14 cellular contexts compared by ENCODE assay signal in genomic region chr7:18499407-18500197, GRCh38. TPM values are rescaled to one million over a fixed set of nuclear protein-coding genes. Genes with fewer than 3 reads are reported as not detected.
DNase-seq lines count a peak whose midpoint lies in the region; ATAC-seq, FAIRE-seq and TF ChIP-seq lines count a peak whose summit lies in the region.
"Had no signal": no experiment of that assay in that cellular context is flagged by ENCODE, and none has a peak within 500 bp of the region (broad histone marks: within the 10 kb centered on the region; RNA-seq: fewer than 3 reads in every experiment).

No MANE protein-coding gene starts in this region.

- no peak overlapping the region for H3K27ac ChIP-seq in A673 (ENCODE audit: low read depth, low read length, poor library complexity, severe bottlenecking)
- peak overlapping the region; percentile 57; the same call in 1 of the 2 replicates for H3K27ac ChIP-seq in Panc1 (ENCODE audit: low read length)
- H3K27ac ChIP-seq in left ventricle myocardium inferior (replicated peaks) = peak overlapping the region; percentile 93
- H3K27ac ChIP-seq in CD4-positive, alpha-beta memory T cell (ENCODE audit: low read depth, low read length) = no peak overlapping the region
- H3K27ac ChIP-seq: HL-60, transverse colon had no signal

- H3K4me1 ChIP-seq in A673 (ENCODE audit: insufficient read depth, low read length, poor library complexity, severe bottlenecking) = peaks cover 23% of the 10 kb centered on the region
- H3K4me1 ChIP-seq in Panc1 (ENCODE audit: control insufficient read depth, insufficient read depth, low read length) = peaks cover 29% of the 10 kb centered on the region
- H3K4me1 ChIP-seq in left ventricle myocardium inferior = peaks cover 73% of the 10 kb centered on the region
- no peaks in the 10 kb centered on the region for H3K4me1 ChIP-seq in CD4-positive, alpha-beta memory T cell (ENCODE audit: insufficient read depth, low read length)

- H3K4me1 Mint-ChIP-seq in CD4-positive, alpha-beta memory T cell = peaks cover 4 to 6% (median 5%) of the 10 kb centered on the region in 4 donors

- no peaks in the 10 kb centered on the region for H3K36me3 Mint-ChIP-seq in CD4-positive, alpha-beta memory T cell
- H3K36me3 Mint-ChIP-seq: activated CD4-positive, alpha-beta memory T cell treated with anti-CD3 and anti-CD28 coated beads for 36 hours had no signal

- no peak overlapping the region for H3K27ac Mint-ChIP-seq in CD4-positive, alpha-beta memory T cell
- H3K27ac Mint-ChIP-seq: activated CD4-positive, alpha-beta memory T cell treated with anti-CD3 and anti-CD28 coated beads for 36 hours; activated naive CD4-positive, alpha-beta T cell treated with anti-CD3 and anti-CD28 coated beads for 36 hours had no signal

- no peaks in the 10 kb centered on the region for H3K27me3 Mint-ChIP-seq in CD4-positive, alpha-beta memory T cell

- in situ Hi-C loops in Panc1 (cut with HindIII; ENCODE audit: low pct_unique_long_range_greater_than_20kb, low sequenced_read_pairs) = no loop called here

- no peaks in the 10 kb centered on the region for H3K27me3 ChIP-seq in A673 (replicated peaks; ENCODE audit: insufficient read depth, low read depth, low read length, poor library complexity)
- H3K27me3 ChIP-seq in Panc1 (ENCODE audit: control insufficient read depth, insufficient read depth, low read length) = no peaks in the 10 kb centered on the region
- no peaks in the 10 kb centered on the region for H3K27me3 ChIP-seq in left ventricle myocardium inferior (ENCODE audit: low read depth)
- H3K27me3 ChIP-seq in CD4-positive, alpha-beta memory T cell (ENCODE audit: insufficient read depth, low read length) = no peaks in the 10 kb centered on the region
- H3K27me3 ChIP-seq: transverse colon had no signal

- POLR2A ChIA-PET in A673 (lab: Charles Lee; ENCODE audit: low non-redundant PET) (no interaction called here), Panc1 (lab: Charles Lee) (interaction anchor here (1.4 kb wide), 1 partner anchor 10 kb away, joined by 3 read pairs; no protein-coding TSS in a partner anchor)
- POLR2A ChIA-PET in CD4-positive, alpha-beta memory T cell (lab: Charles Lee; ENCODE audit: partially characterized antibody) = no interaction called here

- peak; percentile 85 for FAIRE-seq in GM12891 (lab: Jason Lieb, UNC)

- H3K4me3 ChIP-seq in A673 (ENCODE audit: low read depth, low read length, poor library complexity, severe bottlenecking) (peak overlapping the region; percentile 3), Panc1 (ENCODE audit: low read depth in 2 of 2, low read length in 2 of 2) (no peak overlapping the region), left ventricle myocardium inferior (no peak overlapping the region)
- H3K4me3 ChIP-seq in CD4-positive, alpha-beta memory T cell (ENCODE audit: low read length in 2 of 2) = no peak overlapping the region
- H3K4me3 ChIP-seq: transverse colon had no signal

- ATAC-seq in Panc1 = no peak

- BruUV-seq in A673 (replicated peaks; lab: Mats Ljungman, UMichigan) (no TSS peak), Panc1 (replicated peaks; lab: Mats Ljungman, UMichigan) (no TSS peak)

- TF ChIP-seq CTCF in A673 (conservative IDR thresholded peaks at IDR 0.05; ENCODE audit: low read depth, low read length) (no peak), Panc1 (IDR thresholded peaks at IDR 0.05) (no peak), left ventricle myocardium inferior (IDR thresholded peaks at IDR 0.05; ENCODE audit: borderline replicate concordance) (no peak)

- H3K9me3 ChIP-seq in A673 (ENCODE audit: low read depth, low read length, poor library complexity, severe bottlenecking) (no peaks in the 10 kb centered on the region), Panc1 (ENCODE audit: control insufficient read depth, insufficient read depth, low read depth, low read length) (no peaks in the 10 kb centered on the region), left ventricle myocardium inferior (replicated peaks) (no peaks in the 10 kb centered on the region)
- H3K9me3 ChIP-seq in CD4-positive, alpha-beta memory T cell (ENCODE audit: control insufficient read depth in 1 of 2, low read length in 2 of 2) = no peaks in the 10 kb centered on the region
- H3K9me3 ChIP-seq: transverse colon had no signal

- no peaks in the 10 kb centered on the region for H3K9me3 Mint-ChIP-seq in CD4-positive, alpha-beta memory T cell
- H3K9me3 Mint-ChIP-seq: activated CD4-positive, alpha-beta memory T cell treated with anti-CD3 and anti-CD28 coated beads for 36 hours; activated naive CD4-positive, alpha-beta T cell treated with anti-CD3 and anti-CD28 coated beads for 36 hours had no signal

- intact Hi-C loops in A673 (cut with micrococcal nuclease; ENCODE audit: unreplicated experiment) (loop anchor here (5.0 kb wide), 1 partner anchor 142 kb away; no protein-coding TSS in a partner anchor), Panc1 (cut with micrococcal nuclease; ENCODE audit: unreplicated experiment) (loop anchor here (10.0 kb wide), 1 partner anchor 145 kb away; no protein-coding TSS in a partner anchor), left ventricle myocardium inferior (cut with micrococcal nuclease) (no loop called here)
- intact Hi-C loops in CD4-positive, alpha-beta memory T cell (cut with micrococcal nuclease) = no loop called here

- no peaks in the 10 kb centered on the region for H3K36me3 ChIP-seq in A673 (ENCODE audit: insufficient read depth, low read length, poor library complexity, severe bottlenecking)
- H3K36me3 ChIP-seq in Panc1 (ENCODE audit: control insufficient read depth, insufficient read depth, low read length) = no peaks in the 10 kb centered on the region
- no peaks in the 10 kb centered on the region for H3K36me3 ChIP-seq in left ventricle myocardium inferior
- no peaks in the 10 kb centered on the region for H3K36me3 ChIP-seq in CD4-positive, alpha-beta memory T cell (ENCODE audit: insufficient read depth, low read length)
- H3K36me3 ChIP-seq: transverse colon had no signal

- no peak overlapping the region for H3K4me3 Mint-ChIP-seq in CD4-positive, alpha-beta memory T cell
- H3K4me3 Mint-ChIP-seq: activated CD4-positive, alpha-beta memory T cell treated with anti-CD3 and anti-CD28 coated beads for 36 hours; activated naive CD4-positive, alpha-beta T cell treated with anti-CD3 and anti-CD28 coated beads for 36 hours had no signal

- CTCF ChIA-PET in A673 (lab: Charles Lee) (no interaction called here), Panc1 (lab: Charles Lee) (no interaction called here)
- CTCF ChIA-PET in CD4-positive, alpha-beta memory T cell (lab: Charles Lee; ENCODE audit: partially characterized antibody) = no interaction called here

- TF ChIP-seq POLR2A in GM12891 (IDR thresholded peaks at IDR 0.05; ENCODE audit: low read depth, low read length) = no peak

- DNase-seq in A673 (ENCODE audit: low spot score) (no peak), GM12891 (ENCODE audit: insufficient read length, low spot score) (no peak), Panc1 (ENCODE audit: low read depth, low spot score) (no peak), left ventricle myocardium inferior (no peak), cortex of kidney (lab: John Stamatoyannopoulos, UW) (no peak), activated T-cell treated with anti-CD3 and anti-CD28 coated beads for 4 hours (no peak), kidney glomerular epithelial cell (lab: John Stamatoyannopoulos, UW) (no peak)
- DNase-seq in CD4-positive, alpha-beta memory T cell = no peak
- DNase-seq: activated CD4-positive, alpha-beta memory T cell treated with anti-CD3 and anti-CD28 coated beads for 36 hours; activated naive CD4-positive, alpha-beta T cell treated with anti-CD3 and anti-CD28 coated beads for 36 hours; GDM1; mesendoderm; transverse colon had no signal

TF ChIP-seq in GM12891, 5 proteins besides CTCF, POLR2A, EP300 and RAD21:
- no peak for TF ChIP-seq POU2F2 (IDR thresholded peaks at IDR 0.05; ENCODE audit: low read depth, low read length)
- TF ChIP-seq POLR2AphosphoS5 (IDR thresholded peaks at IDR 0.05; ENCODE audit: low read depth, low read length) = no peak
- no peak for TF ChIP-seq PAX5 (IDR thresholded peaks at IDR 0.05; ENCODE audit: insufficient read depth, low read length, severe bottlenecking)
- no peak for TF ChIP-seq TAF1 (IDR thresholded peaks at IDR 0.05; ENCODE audit: low read depth, low read length)
- no peak for TF ChIP-seq SPI1 (IDR thresholded peaks at IDR 0.05; ENCODE audit: low read depth, low read length)
TF ChIP-seq in GM12891: peak in this region for 0.

RNA-seq across cellular contexts. Expression of gene HDAC9, which starts 4.1 kb away (rescaled TPM):
- total RNA-seq in A673 (2021) (28.3 and 31.9 TPM in 2 replicates), Panc1 (2021; ENCODE audit: unreplicated experiment) (17.1 TPM), left ventricle myocardium inferior (39.6 TPM)
- 5.8 TPM for polyA plus RNA-seq in GM12891 (2012; ENCODE audit: low read depth, missing spikeins)
- polyA plus RNA-seq in Panc1 (2012; ENCODE audit: insufficient read length) = 9.2 TPM
- total RNA-seq in CD4-positive, alpha-beta memory T cell = under 1 TPM; 0.39 to 0.73 TPM
- polyA plus RNA-seq in CD4-positive, alpha-beta memory T cell = under 1 TPM in 1 of 2 donors, not detected in 1; 0.36 TPM
- total RNA-seq: activated naive CD4-positive, alpha-beta T cell treated with anti-CD3 and anti-CD28 coated beads for 36 hours had no signal

Comparison
In these comparisons a context has a peak if more than half of its experiments do, and no peak if none do; other contexts are left out.
1. H3K27ac ChIP-seq: peak in Panc1 (single experiment) and left ventricle myocardium inferior (single experiment); none in A673 (single experiment) and CD4-positive, alpha-beta memory T cell (single experiment).
2. RNA of gene HDAC9, which starts 4.1 kb away (total RNA-seq): 39.6 TPM in left ventricle myocardium inferior (single experiment), 28.3 to 31.9 TPM in A673 and 17.1 TPM in Panc1 (single experiment); 0.39 to 0.73 TPM in CD4-positive, alpha-beta memory T cell; every median in the first group is over 10 times any median in the second.
3. intact Hi-C loops: an anchor here in A673 (5.0 kb wide) and Panc1 (10.0 kb wide); none called in left ventricle myocardium inferior and CD4-positive, alpha-beta memory T cell.